Comparison of ENCODE assay signal across 15 cellular contexts in genomic region chr2:43087413-43087812, GRCh38.
DNase-seq lines count a peak whose midpoint lies in the region; ATAC-seq and TF ChIP-seq lines count a peak whose summit lies in the region.
"Had no signal": no experiment of that assay in that cellular context is flagged by ENCODE, and none has a peak within 500 bp of the region (broad histone marks: within the 10 kb centered on the region; RNA-seq: fewer than 3 reads in every experiment).

No MANE protein-coding gene starts in this region.

- H3F3A ChIP-seq in SK-N-SH (replicated peaks; ENCODE audit: insufficient read depth) (peaks cover 46% of the 10 kb centered on the region), neural progenitor cell (ENCODE audit: low read depth) (peaks cover 37% of the 10 kb centered on the region)

- peaks cover 48% of the 10 kb centered on the region for H3K4me1 Mint-ChIP-seq in neural progenitor cell

- CTCF ChIA-PET in SK-N-SH (lab: Yijun Ruan, JAX) = no interaction called here

- WGBS in SK-N-SH (ENCODE audit: low lambda C conversion rate) = 97% methylated on average over 3 of the region's 3 CpGs
- WGBS in esophagus squamous epithelium, 2 donors = 64 to 75% methylated on average over 3 of the region's 3 CpGs
- WGBS in transverse colon (ENCODE audit: low coverage in 1 of 2), 2 donors = 81 to 89% methylated on average over 3 of the region's 3 CpGs

- TF ChIP-seq EP300 in SK-N-SH (IDR thresholded peaks at IDR 0.05; ENCODE audit: borderline replicate concordance in 1 of 2, low read depth in 1 of 2, low read length in 1 of 2) (no peak), transverse colon (IDR thresholded peaks at IDR 0.05; ENCODE audit: low read depth) (no peak)

- peaks cover 27% of the 10 kb centered on the region for H3K9me3 Mint-ChIP-seq in neural progenitor cell

- intact Hi-C loops in esophagus squamous epithelium (cut with DNase I) = no loop called here
- intact Hi-C loops in transverse colon (cut with DNase I; ENCODE audit: low total_unique reads) = no loop called here

- H3K9me2 ChIP-seq in SK-N-SH = no peaks in the 10 kb centered on the region

- in situ Hi-C loops in transverse colon (cut with MboI; ENCODE audit: low pct_ligation_motif_present in 1 of 4, low pct_unique_long_range_greater_than_20kb in 1 of 4, low sequenced_read_pairs in 3 of 4) = no loop called here

- no peaks in the 10 kb centered on the region for H3K27me3 ChIP-seq in SK-N-SH (ENCODE audit: insufficient read depth)
- H3K27me3 ChIP-seq in esophagus squamous epithelium = no peaks in the 10 kb centered on the region
- no peaks in the 10 kb centered on the region for H3K27me3 ChIP-seq in neural progenitor cell
- H3K27me3 ChIP-seq in transverse colon = no peaks in the 10 kb centered on the region

- H3K4me2 ChIP-seq in SK-N-SH (peak overlapping the region; percentile 72), neural progenitor cell (no peak overlapping the region)

- H3K27ac ChIP-seq in SK-N-SH (ENCODE audit: low read depth in 2 of 2, low read length in 1 of 2) (peak overlapping the region; percentile 89 to 98; a peak in 3 of 4 replicates), esophagus squamous epithelium (peak overlapping the region; percentile 85 to 95 (median 92)), neural progenitor cell (no peak overlapping the region), transverse colon (peak overlapping the region; percentile 81 to 89 (median 84))
- H3K27ac ChIP-seq: 22Rv1 had no signal

- ATAC-seq in SK-N-SH treated with all-trans-retinoic acid at 6 μM for 48 hours (no peak), GM21825 (IDR thresholded peaks at IDR 0.05; ENCODE audit: unreplicated experiment) (no peak), GM18511 (IDR thresholded peaks at IDR 0.05; ENCODE audit: unreplicated experiment) (no peak)

- no peak for TF ChIP-seq POLR2A in esophagus squamous epithelium (IDR thresholded peaks at IDR 0.05)
- no peak for TF ChIP-seq POLR2A in transverse colon (IDR thresholded peaks at IDR 0.05)

- no peak for TF ChIP-seq RAD21 in SK-N-SH (IDR thresholded peaks at IDR 0.05; ENCODE audit: low read length)

- H3K4me1 ChIP-seq in SK-N-SH (ENCODE audit: control insufficient read depth in 1 of 2, insufficient read depth in 2 of 2, low read depth in 1 of 2, low read length in 1 of 2) (peaks cover 40 to 48% of the 10 kb centered on the region in 2 experiments), esophagus squamous epithelium (peaks cover 46 to 63% (median 48%) of the 10 kb centered on the region in 3 donors), neural progenitor cell (peaks cover 45% of the 10 kb centered on the region), transverse colon (peaks cover 33 to 48% (median 42%) of the 10 kb centered on the region in 4 donors)

- TF ChIP-seq CTCF in SK-N-SH (IDR thresholded peaks at IDR 0.05) (no peak), esophagus squamous epithelium (IDR thresholded peaks at IDR 0.05) (no peak), neural progenitor cell (IDR thresholded peaks at IDR 0.05) (no peak), transverse colon (IDR thresholded peaks at IDR 0.05) (no peak)

- DNase-seq in SK-N-SH (no peak), esophagus squamous epithelium (lab: John Stamatoyannopoulos, UW) (no peak), neural progenitor cell (ENCODE audit: low spot score) (no peak), transverse colon (no peak), NCI-H226 (no peak)
- DNase-seq: activated CD4-positive, alpha-beta T cell treated with anti-CD3 and anti-CD28 coated beads, Interleukin-2, amount 50 U/mL, for 1 hour; islet precursor cell; KG1; NCI-H1694 treated with DMSO at 0.1 percent for 48 hours; occipital lobe; substantia nigra had no signal

- H3K9ac ChIP-seq in SK-N-SH (peak overlapping the region; percentile 69; the same call in 1 of the 2 replicates), neural progenitor cell (no peak overlapping the region)

- H3K4me3 ChIP-seq in SK-N-SH (ENCODE audit: low read depth in 2 of 2, low read length in 1 of 2) = no peak overlapping the region
- H3K4me3 ChIP-seq in esophagus squamous epithelium = no peak overlapping the region
- no peak overlapping the region for H3K4me3 ChIP-seq in neural progenitor cell
- no peak overlapping the region for H3K4me3 ChIP-seq in transverse colon

- peaks cover 13% of the 10 kb centered on the region for H3K36me3 Mint-ChIP-seq in neural progenitor cell

- H3K36me3 ChIP-seq in SK-N-SH (replicated peaks in 1 of 2; ENCODE audit: control insufficient read depth in 1 of 2, insufficient read depth in 2 of 2, low read length in 1 of 2) (no peaks in the 10 kb centered on the region), esophagus squamous epithelium (no peaks in the 10 kb centered on the region), neural progenitor cell (no peaks in the 10 kb centered on the region), transverse colon (no peaks in the 10 kb centered on the region)

- no peaks in the 10 kb centered on the region for H4K20me1 ChIP-seq in SK-N-SH (ENCODE audit: insufficient read depth)
- H4K20me1 ChIP-seq in neural progenitor cell (ENCODE audit: low read depth) = no peaks in the 10 kb centered on the region

- H3K27me3 Mint-ChIP-seq in neural progenitor cell (ENCODE audit: insufficient read depth, low read depth) = peaks cover 13% of the 10 kb centered on the region

- H3K4me3 Mint-ChIP-seq in neural progenitor cell = peak overlapping the region; percentile 14

- H2AFZ ChIP-seq in SK-N-SH (ENCODE audit: low read depth) (no peak overlapping the region), neural progenitor cell (replicated peaks) (no peak overlapping the region)

- H3K27ac Mint-ChIP-seq in neural progenitor cell = peak overlapping the region; percentile 97

- H3K79me2 ChIP-seq in SK-N-SH (ENCODE audit: insufficient read depth) (0 out of 2 replicates have a peak, but pooled peaks cover 7% of the 10 kb centered on the region), neural progenitor cell (ENCODE audit: low read depth) (no peaks in the 10 kb centered on the region)

- POLR2A ChIA-PET in SK-N-SH (lab: Yijun Ruan, JAX) = no interaction called here

- H3K9me3 ChIP-seq in SK-N-SH (no peaks in the 10 kb centered on the region), esophagus squamous epithelium (peaks cover 0 to 11% (median 8%) of the 10 kb centered on the region in 3 donors), neural progenitor cell (ENCODE audit: low read depth) (peaks cover 8% of the 10 kb centered on the region), transverse colon (no peaks in the 10 kb centered on the region)

TF ChIP-seq in SK-N-SH, 30 proteins besides CTCF, POLR2A, EP300 and RAD21 (continues in another document):
- no peak for TF ChIP-seq FOXJ3 (CRISPR knock-in tag; IDR thresholded peaks at IDR 0.05)
- TF ChIP-seq FOXM1 (IDR thresholded peaks at IDR 0.05; ENCODE audit: low read depth) = no peak
- no peak for TF ChIP-seq POLR2AphosphoS5 (IDR thresholded peaks at IDR 0.05; ENCODE audit: low read depth, low read length)
- TF ChIP-seq REST (IDR thresholded peaks at IDR 0.05; ENCODE audit: low read depth, low read length) = no peak

TF ChIP-seq in SK-N-SH treated with all-trans-retinoic acid at 6 μM for 48 hours, 23 proteins besides CTCF, POLR2A, EP300 and RAD21:
- TF ChIP-seq POU6F1 (CRISPR knock-in tag; IDR thresholded peaks at IDR 0.05; ENCODE audit: borderline replicate concordance, low read depth) (no peak), RARB (CRISPR knock-in tag; IDR thresholded peaks at IDR 0.05) (no peak), ZFP3 (CRISPR knock-in tag; IDR thresholded peaks at IDR 0.05) (no peak), CSDC2 (CRISPR knock-in tag; IDR thresholded peaks at IDR 0.05) (no peak), ZNF8 (CRISPR knock-in tag; IDR thresholded peaks at IDR 0.05) (no peak), ZC3H10 (CRISPR knock-in tag; IDR thresholded peaks at IDR 0.05) (no peak)
